24 cellular contexts compared by ENCODE assay signal in the genomic region with DNA sequence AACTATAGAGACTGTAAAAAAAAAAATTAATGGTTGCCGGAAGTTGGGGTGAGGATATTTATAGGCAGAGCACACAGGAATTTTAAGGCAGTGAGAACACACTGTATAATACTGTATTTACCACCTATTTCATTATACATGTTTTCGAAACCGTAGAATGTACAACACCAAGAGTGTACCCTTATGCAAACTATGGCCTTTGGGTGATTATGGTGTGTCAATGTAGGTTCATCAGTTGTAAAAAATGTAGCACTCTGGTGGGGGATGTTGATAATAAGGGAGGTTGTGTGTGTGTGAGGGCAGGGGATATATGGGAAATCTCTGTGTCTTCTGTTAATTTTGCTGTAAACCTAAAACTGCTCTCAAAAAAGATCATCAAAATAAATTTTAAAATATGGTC.
DNase-seq lines count a peak whose midpoint lies in the region; ATAC-seq, FAIRE-seq and TF ChIP-seq lines count a peak whose summit lies in the region.
"Had no signal": no experiment of that assay in that cellular context is flagged by ENCODE, and none has a peak within 500 bp of the region (broad histone marks: within the 10 kb centered on the region; RNA-seq: fewer than 3 reads in every experiment).

No MANE protein-coding gene starts in this region.

- ATAC-seq in GM23338, result no peak
- ATAC-seq in HG03045 (IDR thresholded peaks at IDR 0.05; ENCODE audit: unreplicated experiment), result no peak
- ATAC-seq: CD8-positive, alpha-beta T cell; GM12878; HCT116 had no signal

- WGBS in H1 (ENCODE audit: extremely low coverage in 1 of 2, insufficient coverage in 1 of 2, insufficient read length in 1 of 2, insufficient replicate concordance in 2 of 2, low coverage in 1 of 2, low lambda C conversion rate in 2 of 2, missing lambda C conversion rate in 1 of 2), 2 experiments, result 85% methylated on average over 3 of the region's 3 CpGs; no CpG with 5 or more reads in 1 of the 2 experiments

- TF ChIP-seq CTCF in GM23338 (conservative IDR thresholded peaks at IDR 0.05; ENCODE audit: low read depth in 2 of 2), result no peak
- TF ChIP-seq CTCF in H1 (IDR thresholded peaks at IDR 0.05; ENCODE audit: control extremely low read depth in 1 of 3, insufficient read depth in 1 of 3, low read depth in 1 of 3, low read length in 3 of 3), result no peak

- peak overlapping the region; percentile 81; the same call in 1 of the 2 replicates for H3K27ac Mint-ChIP-seq in GM23338
- H3K27ac Mint-ChIP-seq: B cell; CD4-positive, CD25-positive, alpha-beta regulatory T cell; CD8-positive, alpha-beta T cell had no signal

- H3K4me1 ChIP-seq in GM23338 (ENCODE audit: insufficient read depth), result peaks cover 43% of the 10 kb centered on the region
- no peaks in the 10 kb centered on the region for H3K4me1 ChIP-seq in HUES6 (ENCODE audit: control insufficient read depth, insufficient read depth, low read length)
- H3K4me1 ChIP-seq in H1 (replicated peaks in 1 of 4; ENCODE audit: control insufficient read depth in 3 of 4, insufficient read depth in 4 of 4, low read length in 3 of 4), result peaks cover 0 to 7% (median 0%) of the 10 kb centered on the region in 4 experiments; a peak in 2 of 7 replicates
- H3K4me1 ChIP-seq in iPS-18a (ENCODE audit: control insufficient read depth, low read depth, low read length), result peaks cover 35% of the 10 kb centered on the region
- H3K4me1 ChIP-seq: BLaER1, Caco-2 had no signal

- no peak overlapping the region for H2BK15ac ChIP-seq in H1 (ENCODE audit: low read length)

- CTCF ChIA-PET in H1 (lab: Charles Lee; ENCODE audit: partially characterized antibody), result no interaction called here

- H3K79me2 ChIP-seq in GM23338 (replicated peaks; ENCODE audit: insufficient read depth) (peaks cover 100% of the 10 kb centered on the region), H1 (ENCODE audit: control insufficient read depth in 1 of 2, insufficient read depth in 2 of 2, low read length in 2 of 2) (peaks cover 28 to 100% of the 10 kb centered on the region in 2 experiments)

- H3K27me3 ChIP-seq in GM23338 (ENCODE audit: insufficient read depth) (no peaks in the 10 kb centered on the region), HUES6 (ENCODE audit: control insufficient read depth, insufficient read depth, low read length) (no peaks in the 10 kb centered on the region), H1 (replicated peaks in 1 of 4; ENCODE audit: control insufficient read depth in 3 of 4, extremely low read depth in 1 of 4, insufficient read depth in 3 of 4, low read length in 3 of 4) (no peaks in the 10 kb centered on the region), iPS-18a (ENCODE audit: control insufficient read depth, insufficient read depth, low read length) (no peaks in the 10 kb centered on the region)
- H3K27me3 ChIP-seq: BLaER1 had no signal

- H3K4me3 ChIP-seq in GM23338 (peak overlapping the region; percentile 44), HUES6 (ENCODE audit: low read depth, low read length) (peak overlapping the region; percentile 24), H1 (ENCODE audit: extremely low read depth in 1 of 4, insufficient read depth in 2 of 4, low read depth in 3 of 4, low read length in 4 of 4) (peak overlapping the region in 1 of 4 experiments; percentile 83; a peak in 2 of 8 replicates), iPS-18a (ENCODE audit: low read length) (peak overlapping the region; percentile 100)
- H3K4me3 ChIP-seq: BLaER1, GM12878 had no signal

- H2BK20ac ChIP-seq in H1 (ENCODE audit: low read length), result no peak overlapping the region

- H4K8ac ChIP-seq in H1 (ENCODE audit: extremely low read depth, insufficient read depth, low read length), result no peak overlapping the region

- H2BK12ac ChIP-seq in H1 (ENCODE audit: low read depth, low read length), result no peak overlapping the region

- H2AK5ac ChIP-seq in H1 (ENCODE audit: low read depth, low read length), result no peak overlapping the region

- peaks cover 6% of the 10 kb centered on the region for H3K27me3 Mint-ChIP-seq in GM23338 (ENCODE audit: insufficient read depth, low read depth, poor library complexity)
- H3K27me3 Mint-ChIP-seq: B cell; CD4-positive, CD25-positive, alpha-beta regulatory T cell had no signal

- H4K91ac ChIP-seq in H1 (replicated peaks; ENCODE audit: insufficient read length, low read length), result no peak overlapping the region

- no peaks in the 10 kb centered on the region for H3K79me1 ChIP-seq in H1 (ENCODE audit: low read depth, low read length)

- no peak for TF ChIP-seq EP300 in H1 (IDR thresholded peaks at IDR 0.05; ENCODE audit: borderline replicate concordance in 1 of 2, low read depth in 2 of 2, low read length in 2 of 2)

- no peak overlapping the region for H2BK5ac ChIP-seq in H1 (ENCODE audit: low read depth, low read length)

- H4K20me1 ChIP-seq in GM23338 (replicated peaks; ENCODE audit: insufficient read depth), result peaks cover 77% of the 10 kb centered on the region
- H4K20me1 ChIP-seq in H1 (replicated peaks in 1 of 2; ENCODE audit: control insufficient read depth in 1 of 2, insufficient read depth in 2 of 2, low read length in 2 of 2), result peaks cover 11 to 26% of the 10 kb centered on the region in 2 experiments
- H4K20me1 ChIP-seq: BLaER1 had no signal

- H3K4me2 ChIP-seq in GM23338 (peak overlapping the region; percentile 73), H1 (ENCODE audit: insufficient read depth in 1 of 2, low read depth in 2 of 2, low read length in 2 of 2) (peak overlapping the region in 1 of 2 experiments; percentile 44; a peak in 3 of 4 replicates)
- H3K4me2 ChIP-seq: BLaER1 had no signal

- no peak overlapping the region for H3K27ac ChIP-seq in GM23338 (ENCODE audit: low read depth)
- no peak overlapping the region for H3K27ac ChIP-seq in HUES6 (ENCODE audit: low read depth, low read length)
- H3K27ac ChIP-seq in H1 (ENCODE audit: low read depth, low read length), result no peak overlapping the region
- no peak overlapping the region for H3K27ac ChIP-seq in iPS-18a (ENCODE audit: low read length)
- H3K27ac ChIP-seq: 22Rv1, BLaER1, C4-2B had no signal

- H3K23ac ChIP-seq in H1 (ENCODE audit: insufficient read length), result no peak overlapping the region

- no peak overlapping the region for H3K4ac ChIP-seq in H1 (replicated peaks; ENCODE audit: insufficient read length, low read depth, low read length)

- H2BK120ac ChIP-seq in H1 (replicated peaks; ENCODE audit: low read depth, low read length), result no peak overlapping the region

- no peak for TF ChIP-seq RAD21 in H1 (IDR thresholded peaks at IDR 0.05 in 1 of 2, conservative IDR thresholded peaks at IDR 0.05 in 1 of 2; ENCODE audit: low read depth in 2 of 2, low read length in 2 of 2)

- no peak overlapping the region for H3K9ac ChIP-seq in HUES6 (ENCODE audit: low read length)
- no peak overlapping the region for H3K9ac ChIP-seq in H1 (replicated peaks in 1 of 4; ENCODE audit: extremely low read depth in 1 of 4, low read depth in 3 of 4, low read length in 3 of 4)
- H3K9ac ChIP-seq in iPS-18a (ENCODE audit: low read length), result no peak overlapping the region
- H3K9ac ChIP-seq: BLaER1 had no signal

- POLR2A ChIA-PET in H1 (lab: Charles Lee; ENCODE audit: partially characterized antibody), result interaction anchor here (0.9 to 7.4 kb wide), 2 partner anchors 9 to 10 kb away, joined by 4 to 79 read pairs; no protein-coding TSS in a partner anchor

- H3F3A ChIP-seq in GM23338 (replicated peaks; ENCODE audit: low read depth), result no peaks in the 10 kb centered on the region

- H3K18ac ChIP-seq in H1 (ENCODE audit: extremely low read depth, low read length), result no peak overlapping the region

- no peak overlapping the region for H3K14ac ChIP-seq in H1 (ENCODE audit: insufficient read length)

- H3K9me2 ChIP-seq in GM23338 (ENCODE audit: insufficient read depth), result no peaks in the 10 kb centered on the region

- peaks cover 53% of the 10 kb centered on the region for H3K4me1 Mint-ChIP-seq in GM23338
- H3K4me1 Mint-ChIP-seq: B cell; CD4-positive, CD25-positive, alpha-beta regulatory T cell had no signal

- no peak overlapping the region for H4K5ac ChIP-seq in H1 (ENCODE audit: insufficient read length, low read depth, low read length)

- FAIRE-seq in H1 (lab: Jason Lieb, UNC), result no peak
- FAIRE-seq: A204.1, GM12878, GM18507 had no signal

- H3K9me3 ChIP-seq in HUES6 (ENCODE audit: control insufficient read depth, insufficient read depth, low read depth, low read length) (no peaks in the 10 kb centered on the region), H1 (ENCODE audit: insufficient read depth in 2 of 2, low read depth in 1 of 2, low read length in 1 of 2) (no peaks in the 10 kb centered on the region), iPS-18a (ENCODE audit: control insufficient read depth, low read depth, low read length) (no peaks in the 10 kb centered on the region)
- H3K9me3 ChIP-seq: BLaER1, Caco-2 had no signal

- peak in 1 of 2 experiments; percentile 29; a peak in 1 of 3 replicates for TF ChIP-seq POLR2A in H1 (IDR thresholded peaks at IDR 0.05; ENCODE audit: control extremely low read depth in 1 of 2, low read depth in 2 of 2, low read length in 2 of 2)

- peaks cover 86% of the 10 kb centered on the region for H3K36me3 Mint-ChIP-seq in GM23338 (ENCODE audit: low read depth)
- H3K36me3 Mint-ChIP-seq: CD4-positive, CD25-positive, alpha-beta regulatory T cell; CD8-positive, alpha-beta T cell had no signal

- no peaks in the 10 kb centered on the region for H3K9me3 Mint-ChIP-seq in GM23338

- H2AFZ ChIP-seq in GM23338, result no peak overlapping the region
- no peak overlapping the region for H2AFZ ChIP-seq in H1 (ENCODE audit: low read length)

- H3K56ac ChIP-seq in H1 (replicated peaks; ENCODE audit: insufficient read length, low read depth, low read length), result no peak overlapping the region

- peaks cover 53% of the 10 kb centered on the region; the same call in 1 of the 2 replicates for H3K36me3 ChIP-seq in GM23338 (ENCODE audit: insufficient read depth)
- peaks cover 80% of the 10 kb centered on the region for H3K36me3 ChIP-seq in HUES6 (ENCODE audit: control insufficient read depth, insufficient read depth, low read length)
- H3K36me3 ChIP-seq in H1 (ENCODE audit: control insufficient read depth in 2 of 4, insufficient read depth in 4 of 4, low read length in 3 of 4), result peaks cover 0 to 75% (median 9%) of the 10 kb centered on the region in 4 experiments; a peak in 4 of 8 replicates
- H3K36me3 ChIP-seq in iPS-18a (ENCODE audit: control insufficient read depth, low read depth, low read length), result peaks cover 56% of the 10 kb centered on the region
- H3K36me3 ChIP-seq: BLaER1 had no signal

- no peaks in the 10 kb centered on the region for H3K23me2 ChIP-seq in H1 (ENCODE audit: low read depth, low read length)

- DNase-seq in GM23338 (ENCODE audit: low spot score) (no peak), H1 (ENCODE audit: low read depth in 1 of 2, low spot score in 2 of 2) (no peak), DMS53 treated with DMSO at 0.1 percent for 48 hours (lab: John Stamatoyannopoulos, UW; ENCODE audit: unreplicated experiment) (no peak), MV-4-11 (lab: John Stamatoyannopoulos, UW) (no peak)
- DNase-seq: Caco-2; CD4-positive, CD25-positive, alpha-beta regulatory T cell; CD8-positive, alpha-beta T cell; DMS153; DMS79; EL; GDM1; GOT3; H7 had no signal

- peak overlapping the region; percentile 66 for H3K4me3 Mint-ChIP-seq in GM23338
- H3K4me3 Mint-ChIP-seq: B cell; CD4-positive, CD25-positive, alpha-beta regulatory T cell; CD8-positive, alpha-beta T cell had no signal

TF ChIP-seq in GM23338, 12 proteins besides CTCF, POLR2A, EP300 and RAD21 (continues in another document):
- no peak for TF ChIP-seq CREB1 (CRISPR knock-in tag; IDR thresholded peaks at IDR 0.05; ENCODE audit: low read depth)

TF ChIP-seq in H1, 55 proteins besides CTCF, POLR2A, EP300 and RAD21 (continues in another document):
- TF ChIP-seq CEBPB (IDR thresholded peaks at IDR 0.05; ENCODE audit: low read depth, low read length), result no peak
